Comparison of ENCODE assay signal across 18 cellular contexts in the genomic region with DNA sequence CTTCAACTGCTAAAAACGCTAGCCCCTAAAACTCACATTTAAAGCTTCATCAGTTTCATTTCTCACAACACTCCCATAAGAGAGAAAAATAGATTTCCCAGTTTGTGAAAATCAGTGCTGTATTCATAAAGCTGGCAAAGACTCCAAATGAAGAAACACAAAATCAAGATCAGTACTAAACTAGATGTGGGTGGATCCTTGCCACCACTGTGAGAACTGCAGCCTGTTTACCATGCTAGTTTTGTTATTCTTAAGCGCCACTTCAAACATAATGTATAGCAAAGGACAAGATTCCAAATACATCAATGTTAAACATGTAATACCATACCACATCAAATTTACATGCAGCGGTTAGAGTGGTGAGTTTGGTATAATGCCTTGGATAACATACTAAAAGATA. TPM values are rescaled to one million over a fixed set of nuclear protein-coding genes. Genes with fewer than 3 reads are reported as not detected.
A peak's percentile ranks its signal among the peaks of the same experiment; 100 is the strongest.
DNase-seq lines count a peak whose midpoint lies in the region; ATAC-seq, FAIRE-seq and TF ChIP-seq lines count a peak whose summit lies in the region.
"Had no signal": no experiment of that assay in that cellular context is flagged by ENCODE, and none has a peak within 500 bp of the region (broad histone marks: within the 10 kb centered on the region; RNA-seq: fewer than 3 reads in every experiment).

No MANE protein-coding gene starts in this region.

- H3K4me2 ChIP-seq in GM23338, result no peak overlapping the region

- no peak for DNase-seq in GM23338 (ENCODE audit: low spot score)
- no peak for DNase-seq in central memory CD8-positive, alpha-beta T cell (ENCODE audit: low spot score in 2 of 2)
- peak; percentile 60 for DNase-seq in superior temporal gyrus (ENCODE audit: extremely low spot score)
- no peak for DNase-seq in kidney
- DNase-seq: C1 segment of cervical spinal cord; Calu3; CD4-positive, alpha-beta T cell; DMS 273 treated with DMSO at 0.1 percent for 48 hours; DMS79 had no signal

- no peaks in the 10 kb centered on the region for H4K20me1 ChIP-seq in GM23338 (replicated peaks; ENCODE audit: insufficient read depth)

- H3F3A ChIP-seq in GM23338 (replicated peaks; ENCODE audit: low read depth), result no peaks in the 10 kb centered on the region

- H3K27ac ChIP-seq in GM23338 (ENCODE audit: low read depth), result no peak overlapping the region
- H3K27ac ChIP-seq in layer of hippocampus (ENCODE audit: low read depth, low read length), result peak overlapping the region; percentile 10
- no peak overlapping the region for H3K27ac ChIP-seq in kidney (ENCODE audit: low read depth in 2 of 2, low read length in 2 of 2)
- H3K27ac ChIP-seq: HL-60 had no signal

- no peak overlapping the region for H3K4me3 Mint-ChIP-seq in GM23338
- no peak overlapping the region for H3K4me3 Mint-ChIP-seq in central memory CD8-positive, alpha-beta T cell
- H3K4me3 Mint-ChIP-seq: CD4-positive, alpha-beta T cell had no signal

- H3K36me3 ChIP-seq in GM23338 (ENCODE audit: insufficient read depth) (no peaks in the 10 kb centered on the region), kidney (ENCODE audit: control insufficient read depth in 1 of 2, insufficient read depth in 2 of 2, low read length in 2 of 2) (no peaks in the 10 kb centered on the region)

- H3K9me2 ChIP-seq in GM23338 (ENCODE audit: insufficient read depth), result no peaks in the 10 kb centered on the region

- intact Hi-C loops in kidney (cut with DNase I), result no loop called here

- no peak overlapping the region for H2AFZ ChIP-seq in GM23338

- ATAC-seq in GM23338, result no peak
- ATAC-seq in central memory CD8-positive, alpha-beta T cell (replicated peaks; ENCODE audit: extremely low read depth, poor library complexity, severe bottlenecking), result no peak
- ATAC-seq in GM21526 (IDR thresholded peaks at IDR 0.05; ENCODE audit: low FRiP score, unreplicated experiment), result no peak
- no peak for ATAC-seq in GM18502 (IDR thresholded peaks at IDR 0.05; ENCODE audit: poor library complexity, unreplicated experiment)
- ATAC-seq: GM12878, HCT116 had no signal

- H3K4me1 Mint-ChIP-seq in GM23338, result peaks cover 10% of the 10 kb centered on the region; the same call in 2 of the 3 replicates
- H3K4me1 Mint-ChIP-seq in central memory CD8-positive, alpha-beta T cell, result no peaks in the 10 kb centered on the region

- no peak for FAIRE-seq in kidney (lab: Jason Lieb, UNC)
- FAIRE-seq: GM12878, GM19239, H54 had no signal

- no peaks in the 10 kb centered on the region for H3K27me3 Mint-ChIP-seq in GM23338 (ENCODE audit: insufficient read depth, low read depth, poor library complexity)
- H3K27me3 Mint-ChIP-seq in central memory CD8-positive, alpha-beta T cell, result peaks cover 59% of the 10 kb centered on the region

- H3K27me3 ChIP-seq in GM23338 (ENCODE audit: insufficient read depth) (no peaks in the 10 kb centered on the region), layer of hippocampus (ENCODE audit: control insufficient read depth, insufficient read depth, low read length) (no peaks in the 10 kb centered on the region)

- no peaks in the 10 kb centered on the region for H3K9me3 ChIP-seq in kidney (ENCODE audit: control insufficient read depth in 1 of 2, low read length in 2 of 2)

- H3K27ac Mint-ChIP-seq in GM23338, result 0 out of 2 replicates have a peak overlapping the region, but pooled peaks have one; percentile 29
- H3K27ac Mint-ChIP-seq in central memory CD8-positive, alpha-beta T cell (ENCODE audit: low read depth), result peak overlapping the region; percentile 10
- H3K27ac Mint-ChIP-seq: CD4-positive, alpha-beta T cell had no signal

- no peak overlapping the region for H3K4me3 ChIP-seq in GM23338
- no peak overlapping the region for H3K4me3 ChIP-seq in kidney (ENCODE audit: low read length in 2 of 2)
- H3K4me3 ChIP-seq: GM12878 had no signal

- no peaks in the 10 kb centered on the region; the same call in 2 of the 3 replicates for H3K9me3 Mint-ChIP-seq in GM23338
- peaks cover 8% of the 10 kb centered on the region for H3K9me3 Mint-ChIP-seq in central memory CD8-positive, alpha-beta T cell
- H3K9me3 Mint-ChIP-seq: CD4-positive, alpha-beta T cell had no signal

- no peak for TF ChIP-seq CTCF in GM23338 (conservative IDR thresholded peaks at IDR 0.05; ENCODE audit: low read depth in 2 of 2)
- TF ChIP-seq CTCF in kidney (IDR thresholded peaks at IDR 0.05; ENCODE audit: borderline replicate concordance, extremely low read depth, insufficient read depth), result no peak

- H3K9ac ChIP-seq in kidney (ENCODE audit: low read length in 2 of 2), result no peak overlapping the region

- H3K79me2 ChIP-seq in GM23338 (replicated peaks; ENCODE audit: insufficient read depth), result no peaks in the 10 kb centered on the region

- H3K36me3 Mint-ChIP-seq in GM23338 (ENCODE audit: low read depth), result no peaks in the 10 kb centered on the region
- no peaks in the 10 kb centered on the region for H3K36me3 Mint-ChIP-seq in central memory CD8-positive, alpha-beta T cell (ENCODE audit: insufficient read depth)

- H3K4me1 ChIP-seq in GM23338 (ENCODE audit: insufficient read depth) (peaks cover 5% of the 10 kb centered on the region; the same call in 1 of the 2 replicates), kidney (ENCODE audit: control insufficient read depth in 1 of 2, insufficient read depth in 1 of 2, low read depth in 1 of 2, low read length in 2 of 2) (no peaks in the 10 kb centered on the region)

TF ChIP-seq in GM23338, 12 proteins besides CTCF, POLR2A, EP300 and RAD21 (continues in another document):
- TF ChIP-seq ZNF114 (CRISPR knock-in tag; IDR thresholded peaks at IDR 0.05) (no peak), NANOG (IDR thresholded peaks at IDR 0.05; ENCODE audit: borderline replicate concordance) (no peak), CREB1 (CRISPR knock-in tag; IDR thresholded peaks at IDR 0.05; ENCODE audit: low read depth) (no peak)
- TF ChIP-seq, protein P1, sequence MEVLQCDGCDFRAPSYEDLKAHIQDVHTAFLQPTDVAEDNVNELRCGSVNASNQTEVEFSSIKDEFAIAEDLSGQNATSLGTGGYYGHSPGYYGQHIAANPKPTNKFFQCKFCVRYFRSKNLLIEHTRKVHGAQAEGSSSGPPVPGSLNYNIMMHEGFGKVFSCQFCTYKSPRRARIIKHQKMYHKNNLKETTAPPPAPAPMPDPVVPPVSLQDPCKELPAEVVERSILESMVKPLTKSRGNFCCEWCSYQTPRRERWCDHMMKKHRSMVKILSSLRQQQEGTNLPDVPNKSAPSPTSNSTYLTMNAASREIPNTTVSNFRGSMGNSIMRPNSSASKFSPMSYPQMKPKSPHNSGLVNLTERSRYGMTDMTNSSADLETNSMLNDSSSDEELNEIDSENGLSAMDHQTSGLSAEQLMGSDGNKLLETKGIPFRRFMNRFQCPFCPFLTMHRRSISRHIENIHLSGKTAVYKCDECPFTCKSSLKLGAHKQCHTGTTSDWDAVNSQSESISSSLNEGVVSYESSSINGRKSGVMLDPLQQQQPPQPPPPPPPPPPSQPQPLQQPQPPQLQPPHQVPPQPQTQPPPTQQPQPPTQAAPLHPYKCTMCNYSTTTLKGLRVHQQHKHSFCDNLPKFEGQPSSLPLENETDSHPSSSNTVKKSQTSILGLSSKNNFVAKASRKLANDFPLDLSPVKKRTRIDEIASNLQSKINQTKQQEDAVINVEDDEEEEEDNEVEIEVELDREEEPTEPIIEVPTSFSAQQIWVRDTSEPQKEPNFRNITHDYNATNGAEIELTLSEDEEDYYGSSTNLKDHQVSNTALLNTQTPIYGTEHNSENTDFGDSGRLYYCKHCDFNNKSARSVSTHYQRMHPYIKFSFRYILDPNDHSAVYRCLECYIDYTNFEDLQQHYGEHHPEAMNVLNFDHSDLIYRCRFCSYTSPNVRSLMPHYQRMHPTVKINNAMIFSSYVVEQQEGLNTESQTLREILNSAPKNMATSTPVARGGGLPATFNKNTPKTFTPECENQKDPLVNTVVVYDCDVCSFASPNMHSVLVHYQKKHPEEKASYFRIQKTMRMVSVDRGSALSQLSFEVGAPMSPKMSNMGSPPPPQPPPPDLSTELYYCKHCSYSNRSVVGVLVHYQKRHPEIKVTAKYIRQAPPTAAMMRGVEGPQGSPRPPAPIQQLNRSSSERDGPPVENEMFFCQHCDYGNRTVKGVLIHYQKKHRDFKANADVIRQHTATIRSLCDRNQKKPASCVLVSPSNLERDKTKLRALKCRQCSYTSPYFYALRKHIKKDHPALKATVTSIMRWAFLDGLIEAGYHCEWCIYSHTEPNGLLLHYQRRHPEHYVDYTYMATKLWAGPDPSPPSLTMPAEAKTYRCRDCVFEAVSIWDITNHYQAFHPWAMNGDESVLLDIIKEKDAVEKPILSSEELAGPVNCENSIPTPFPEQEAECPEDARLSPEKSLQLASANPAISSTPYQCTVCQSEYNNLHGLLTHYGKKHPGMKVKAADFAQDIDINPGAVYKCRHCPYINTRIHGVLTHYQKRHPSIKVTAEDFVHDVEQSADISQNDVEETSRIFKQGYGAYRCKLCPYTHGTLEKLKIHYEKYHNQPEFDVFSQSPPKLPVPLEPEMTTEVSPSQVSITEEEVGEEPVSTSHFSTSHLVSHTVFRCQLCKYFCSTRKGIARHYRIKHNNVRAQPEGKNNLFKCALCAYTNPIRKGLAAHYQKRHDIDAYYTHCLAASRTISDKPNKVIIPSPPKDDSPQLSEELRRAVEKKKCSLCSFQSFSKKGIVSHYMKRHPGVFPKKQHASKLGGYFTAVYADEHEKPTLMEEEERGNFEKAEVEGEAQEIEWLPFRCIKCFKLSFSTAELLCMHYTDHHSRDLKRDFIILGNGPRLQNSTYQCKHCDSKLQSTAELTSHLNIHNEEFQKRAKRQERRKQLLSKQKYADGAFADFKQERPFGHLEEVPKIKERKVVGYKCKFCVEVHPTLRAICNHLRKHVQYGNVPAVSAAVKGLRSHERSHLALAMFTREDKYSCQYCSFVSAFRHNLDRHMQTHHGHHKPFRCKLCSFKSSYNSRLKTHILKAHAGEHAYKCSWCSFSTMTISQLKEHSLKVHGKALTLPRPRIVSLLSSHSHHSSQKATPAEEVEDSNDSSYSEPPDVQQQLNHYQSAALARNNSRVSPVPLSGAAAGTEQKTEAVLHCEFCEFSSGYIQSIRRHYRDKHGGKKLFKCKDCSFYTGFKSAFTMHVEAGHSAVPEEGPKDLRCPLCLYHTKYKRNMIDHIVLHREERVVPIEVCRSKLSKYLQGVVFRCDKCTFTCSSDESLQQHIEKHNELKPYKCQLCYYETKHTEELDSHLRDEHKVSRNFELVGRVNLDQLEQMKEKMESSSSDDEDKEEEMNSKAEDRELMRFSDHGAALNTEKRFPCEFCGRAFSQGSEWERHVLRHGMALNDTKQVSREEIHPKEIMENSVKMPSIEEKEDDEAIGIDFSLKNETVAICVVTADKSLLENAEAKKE (CRISPR knock-in tag; IDR thresholded peaks at IDR 0.05), result no peak

RNA-seq across cellular contexts. Expression of a gene that starts 58.3 kb away (rescaled TPM):
- 4.0 and 10.7 TPM in 2 replicates for total RNA-seq in GM23338 (2014; rRNA removed; shearing (Covaris generic))
- polyA plus RNA-seq in GM23338 (2016; fragmentation: Nextera tagmentation; extraction: Ambion mirVana), result 0.89 and 1.9 TPM in 2 replicates
- 23.4 TPM for total RNA-seq in kidney
- polyA plus RNA-seq in kidney (ENCODE audit: insufficient read depth, low read depth, low replicate concordance), result 3.4 TPM
- total RNA-seq: G401 had no signal
